Comparison of ENCODE assay signal across 23 cellular contexts in genomic region chr10:992523-993340, GRCh38. TPM values are rescaled to one million over a fixed set of nuclear protein-coding genes. Genes with fewer than 3 reads are reported as not detected.
DNase-seq lines count a peak whose midpoint lies in the region; ATAC-seq and TF ChIP-seq lines count a peak whose summit lies in the region.
"Had no signal": no experiment of that assay in that cellular context is flagged by ENCODE, and none has a peak within 500 bp of the region (broad histone marks: within the 10 kb centered on the region; RNA-seq: fewer than 3 reads in every experiment).

No MANE protein-coding gene starts in this region.

- H3F3A ChIP-seq in GM23248 (ENCODE audit: insufficient read depth), result peaks cover 8% of the 10 kb centered on the region; the same call in 1 of the 2 replicates

- H4K20me1 ChIP-seq in GM23248 (ENCODE audit: insufficient read depth), result peaks cover 14% of the 10 kb centered on the region

- no peaks in the 10 kb centered on the region for H3K27me3 ChIP-seq in GM23248 (replicated peaks; ENCODE audit: insufficient read depth)
- H3K27me3 ChIP-seq in trophoblast cell (ENCODE audit: insufficient read depth, low read length), result no peaks in the 10 kb centered on the region
- H3K27me3 ChIP-seq: foreskin keratinocyte, Peyer's patch, tibial nerve had no signal

- H3K9me3 Mint-ChIP-seq in activated CD8-positive, alpha-beta T cell treated with anti-CD3 and anti-CD28 coated beads for 36 hours, result no peaks in the 10 kb centered on the region
- no peaks in the 10 kb centered on the region for H3K9me3 Mint-ChIP-seq in activated CD8-positive, alpha-beta T cell treated with anti-CD3 and anti-CD28 coated beads, Interleukin-2, amount 10 ng/mL, durations not matched to agents 7 days and 5 days (ENCODE audit: insufficient read depth)
- H3K9me3 Mint-ChIP-seq: activated naive CD4-positive, alpha-beta T cell treated with anti-CD3 and anti-CD28 coated beads, Interleukin-2, amount 10 ng/mL, durations not matched to agents 7 days and 5 days had no signal

- no peak overlapping the region for H4K91ac ChIP-seq in trophoblast cell (ENCODE audit: low read depth, low read length)

- intact Hi-C loops in activated CD8-positive, alpha-beta T cell treated with anti-CD3 and anti-CD28 coated beads for 36 hours (cut with micrococcal nuclease), result no loop called here

- no peak overlapping the region for H4K8ac ChIP-seq in trophoblast cell (ENCODE audit: low read depth, low read length)

- H3K79me2 ChIP-seq in GM23248 (ENCODE audit: insufficient read depth), result peaks cover 95% of the 10 kb centered on the region
- peaks cover 18% of the 10 kb centered on the region for H3K79me2 ChIP-seq in trophoblast cell (ENCODE audit: control insufficient read depth, insufficient read depth, low read length, poor library complexity)

- no peak overlapping the region for H2AK5ac ChIP-seq in trophoblast cell (ENCODE audit: low read length)

- no peaks in the 10 kb centered on the region for H3K9me3 ChIP-seq in GM23248 (ENCODE audit: low read depth)
- H3K9me3 ChIP-seq in trophoblast cell (ENCODE audit: insufficient read depth, low read depth, low read length), result no peaks in the 10 kb centered on the region
- H3K9me3 ChIP-seq: Peyer's patch, tibial nerve had no signal

- no peak for ATAC-seq in activated CD8-positive, alpha-beta T cell treated with anti-CD3 and anti-CD28 coated beads for 36 hours
- ATAC-seq in activated CD8-positive, alpha-beta T cell treated with anti-CD3 and anti-CD28 coated beads, Interleukin-2, amount 10 ng/mL, durations not matched to agents 7 days and 5 days, result no peak
- ATAC-seq: foreskin keratinocyte had no signal

- H3K27me3 Mint-ChIP-seq in activated CD8-positive, alpha-beta T cell treated with anti-CD3 and anti-CD28 coated beads for 36 hours, result no peaks in the 10 kb centered on the region
- H3K27me3 Mint-ChIP-seq in activated CD8-positive, alpha-beta T cell treated with anti-CD3 and anti-CD28 coated beads, Interleukin-2, amount 10 ng/mL, durations not matched to agents 7 days and 5 days (ENCODE audit: low read depth), result no peaks in the 10 kb centered on the region
- H3K27me3 Mint-ChIP-seq: activated naive CD4-positive, alpha-beta T cell treated with anti-CD3 and anti-CD28 coated beads, Interleukin-2, amount 10 ng/mL, durations not matched to agents 7 days and 5 days had no signal

- H3K9ac ChIP-seq in GM23248 (no peak overlapping the region), trophoblast cell (ENCODE audit: low read length) (no peak overlapping the region)

- H3K4ac ChIP-seq in trophoblast cell (ENCODE audit: low read depth, low read length), result peak overlapping the region; percentile 14

- in situ Hi-C loops in GM23248 (cut with MboI) (no loop called here), GM13977 (cut with MboI; ENCODE audit: low pct_unique_long_range_greater_than_20kb, low sequenced_read_pairs, unreplicated experiment) (no loop called here)

- H3K4me2 ChIP-seq in GM23248 (ENCODE audit: unreplicated experiment) (no peak overlapping the region), trophoblast cell (ENCODE audit: low read length) (no peak overlapping the region)

- peaks cover 26% of the 10 kb centered on the region for H3K4me1 Mint-ChIP-seq in activated CD8-positive, alpha-beta T cell treated with anti-CD3 and anti-CD28 coated beads for 36 hours (ENCODE audit: low read depth)
- H3K4me1 Mint-ChIP-seq in activated CD8-positive, alpha-beta T cell treated with anti-CD3 and anti-CD28 coated beads, Interleukin-2, amount 10 ng/mL, durations not matched to agents 7 days and 5 days (ENCODE audit: low read depth), result peaks cover 25% of the 10 kb centered on the region

- no peak overlapping the region for H4K12ac ChIP-seq in trophoblast cell (ENCODE audit: low read depth, low read length)

- 92 to 94% methylated on average over 5 of the region's 5 CpGs for WGBS in GM23248 (ENCODE audit: low coverage in 1 of 2, low lambda C conversion rate in 2 of 2, missing lambda C conversion rate in 2 of 2), 2 experiments
- 100% methylated on average over 2 of the region's 5 CpGs for WGBS in trophoblast cell (ENCODE audit: extremely low coverage, insufficient coverage, insufficient read length)

- peaks cover 77% of the 10 kb centered on the region for H3K36me3 Mint-ChIP-seq in activated CD8-positive, alpha-beta T cell treated with anti-CD3 and anti-CD28 coated beads for 36 hours (ENCODE audit: low read depth)
- peaks cover 75% of the 10 kb centered on the region for H3K36me3 Mint-ChIP-seq in activated CD8-positive, alpha-beta T cell treated with anti-CD3 and anti-CD28 coated beads, Interleukin-2, amount 10 ng/mL, durations not matched to agents 7 days and 5 days (ENCODE audit: low read depth)

- H3K18ac ChIP-seq in trophoblast cell (ENCODE audit: low read length), result no peak overlapping the region

- H3K14ac ChIP-seq in trophoblast cell (ENCODE audit: low read length), result no peak overlapping the region

- H3K4me3 ChIP-seq in GM23248 (no peak overlapping the region), trophoblast cell (ENCODE audit: low read depth, low read length) (no peak overlapping the region)
- H3K4me3 ChIP-seq: Peyer's patch, SK-N-MC, tibial nerve had no signal

- no peak overlapping the region for H2BK120ac ChIP-seq in trophoblast cell (ENCODE audit: insufficient read depth, low read length, poor library complexity)

- POLR2A ChIA-PET in activated CD8-positive, alpha-beta T cell treated with anti-CD3 and anti-CD28 coated beads for 36 hours (lab: Charles Lee), result interaction anchor here (0.8 to 3.5 kb wide), 7 partner anchors 11 to 98 kb away, joined by 3 to 18 read pairs (median 4); partner anchors contain the start of gene IDI1
- POLR2A ChIA-PET in activated CD8-positive, alpha-beta T cell treated with anti-CD3 and anti-CD28 coated beads, Interleukin-2, amount 10 ng/mL, durations not matched to agents 7 days and 5 days (lab: Charles Lee), result interaction anchor here (0.6 to 0.7 kb wide), 2 partner anchors 62 to 533 kb away, joined by 3 to 6 read pairs; no protein-coding TSS in a partner anchor

- H3K27ac Mint-ChIP-seq in activated CD8-positive, alpha-beta T cell treated with anti-CD3 and anti-CD28 coated beads for 36 hours, result peak overlapping the region; percentile 12
- H3K27ac Mint-ChIP-seq in activated CD8-positive, alpha-beta T cell treated with anti-CD3 and anti-CD28 coated beads, Interleukin-2, amount 10 ng/mL, durations not matched to agents 7 days and 5 days, result no peak overlapping the region
- H3K27ac Mint-ChIP-seq: activated naive CD4-positive, alpha-beta T cell treated with anti-CD3 and anti-CD28 coated beads, Interleukin-2, amount 10 ng/mL, durations not matched to agents 7 days and 5 days had no signal

- no peak overlapping the region for H2BK12ac ChIP-seq in trophoblast cell (ENCODE audit: low read length)

- CTCF ChIA-PET in activated CD8-positive, alpha-beta T cell treated with anti-CD3 and anti-CD28 coated beads for 36 hours (lab: Charles Lee), result interaction anchor here (0.6 kb wide), 1 partner anchor 85 kb away, joined by 3 read pairs; no protein-coding TSS in a partner anchor
- CTCF ChIA-PET in activated CD8-positive, alpha-beta T cell treated with anti-CD3 and anti-CD28 coated beads, Interleukin-2, amount 10 ng/mL, durations not matched to agents 7 days and 5 days (lab: Charles Lee), result no interaction called here

- H3K27ac ChIP-seq in GM23248 (no peak overlapping the region), trophoblast cell (ENCODE audit: low read depth, low read length) (no peak overlapping the region)
- H3K27ac ChIP-seq: C4-2B, foreskin keratinocyte, Peyer's patch, SK-N-MC had no signal

- no peak overlapping the region for H3K23ac ChIP-seq in trophoblast cell (ENCODE audit: low read length)

- no peak overlapping the region for H2BK5ac ChIP-seq in trophoblast cell (ENCODE audit: low read depth, low read length, poor library complexity)

- 0 out of 2 replicates have a peak, but pooled peaks cover 12% of the 10 kb centered on the region for H3K4me1 ChIP-seq in GM23248 (ENCODE audit: insufficient read depth)
- peaks cover 6 to 7% of the 10 kb centered on the region in 2 experiments for H3K4me1 ChIP-seq in trophoblast cell (ENCODE audit: control insufficient read depth in 1 of 2, insufficient read depth in 2 of 2, low read length in 2 of 2)

- H3K79me1 ChIP-seq in trophoblast cell (ENCODE audit: low read length), result peaks cover 8% of the 10 kb centered on the region

- H2AFZ ChIP-seq in GM23248 (no peak overlapping the region), trophoblast cell (ENCODE audit: insufficient read depth, low read length, poor library complexity) (no peak overlapping the region)

- DNase-seq in activated CD8-positive, alpha-beta T cell treated with anti-CD3 and anti-CD28 coated beads for 36 hours, result no peak
- DNase-seq in activated CD8-positive, alpha-beta T cell treated with anti-CD3 and anti-CD28 coated beads, Interleukin-2, amount 10 ng/mL, durations not matched to agents 7 days and 5 days, result no peak
- peak; percentile 27 for DNase-seq in GM23248
- peak; percentile 88 for DNase-seq in amniotic epithelial cell (ENCODE audit: low read depth)
- DNase-seq in trophoblast cell, result no peak
- DNase-seq in DMS153 (lab: John Stamatoyannopoulos, UW), result no peak
- DNase-seq in pons (ENCODE audit: low spot score), result no peak
- no peak for DNase-seq in GM13977 (ENCODE audit: low spot score)
- DNase-seq: activated CD4-positive, alpha-beta T cell treated with anti-CD3 and anti-CD28 coated beads for 4 hours; activated CD8-positive, alpha-beta memory T cell treated with anti-CD3 and anti-CD28 coated beads, Interleukin-2, amount 50 U/mL, for 4 hours; activated naive CD4-positive, alpha-beta T cell treated with anti-CD3 and anti-CD28 coated beads, Interleukin-2, amount 10 ng/mL, durations not matched to agents 7 days and 5 days; cortex of kidney; foreskin keratinocyte; kidney glomerular epithelial cell; NCI-H146; T1000 had no signal

- H3K36me3 ChIP-seq in GM23248 (ENCODE audit: low read depth) (peaks cover 54% of the 10 kb centered on the region), trophoblast cell (ENCODE audit: control insufficient read depth in 1 of 2, insufficient read depth in 2 of 2, low read length in 2 of 2) (peaks cover 37 to 43% of the 10 kb centered on the region in 2 experiments)

- H3K4me3 Mint-ChIP-seq in activated CD8-positive, alpha-beta T cell treated with anti-CD3 and anti-CD28 coated beads for 36 hours, result no peak overlapping the region
- no peak overlapping the region for H3K4me3 Mint-ChIP-seq in activated CD8-positive, alpha-beta T cell treated with anti-CD3 and anti-CD28 coated beads, Interleukin-2, amount 10 ng/mL, durations not matched to agents 7 days and 5 days
- H3K4me3 Mint-ChIP-seq: activated naive CD4-positive, alpha-beta T cell treated with anti-CD3 and anti-CD28 coated beads, Interleukin-2, amount 10 ng/mL, durations not matched to agents 7 days and 5 days had no signal

- no peak for TF ChIP-seq CTCF in activated CD8-positive, alpha-beta T cell treated with anti-CD3 and anti-CD28 coated beads for 36 hours (IDR thresholded peaks at IDR 0.05)
- TF ChIP-seq CTCF in GM13977 (IDR thresholded peaks at IDR 0.05; ENCODE audit: extremely low read depth, insufficient read depth, missing control alignments), result no peak

- no peaks in the 10 kb centered on the region for H3K9me2 ChIP-seq in GM23248 (ENCODE audit: insufficient read depth)

RNA-seq across cellular contexts. Expression of gene GTPBP4, which starts 4.5 kb away (rescaled TPM):
- 100 to 1,000 TPM; 119 to 128 TPM for total RNA-seq in activated CD8-positive, alpha-beta T cell treated with anti-CD3 and anti-CD28 coated beads for 36 hours
- total RNA-seq in activated CD8-positive, alpha-beta T cell treated with anti-CD3 and anti-CD28 coated beads, Interleukin-2, amount 10 ng/mL, durations not matched to agents 7 days and 5 days, result 10 to 100 TPM; 66.0 to 67.1 TPM
- 32.1 and 34.3 TPM in 2 replicates for total RNA-seq in GM23248 (2014; rRNA removed; shearing (Covaris generic))
- 71.6 and 72.0 TPM in 2 replicates for polyA plus RNA-seq in GM23248 (2016; fragmentation: Nextera tagmentation; extraction: Ambion mirVana)
- polyA plus RNA-seq in trophoblast cell (2013), result 43.9 and 45.1 TPM in 2 replicates

RNA-seq across cellular contexts. Expression of gene IDI2, which starts 32.9 kb away (rescaled TPM):
- total RNA-seq in activated CD8-positive, alpha-beta T cell treated with anti-CD3 and anti-CD28 coated beads for 36 hours, result not detected
- total RNA-seq in activated CD8-positive, alpha-beta T cell treated with anti-CD3 and anti-CD28 coated beads, Interleukin-2, amount 10 ng/mL, durations not matched to agents 7 days and 5 days, result not detected
- not detected in 2 replicates for total RNA-seq in GM23248 (2014; rRNA removed; shearing (Covaris generic))
- not detected in 2 replicates for polyA plus RNA-seq in GM23248 (2016; fragmentation: Nextera tagmentation; extraction: Ambion mirVana)
- not detected in 2 replicates for polyA plus RNA-seq in trophoblast cell (2013)
- total RNA-seq: A172, foreskin keratinocyte, mesenteric fat pad, Peyer's patch, renal cortical epithelial cell had no signal
- polyA plus RNA-seq: foreskin keratinocyte had no signal

RNA-seq across cellular contexts. Expression of gene IDI1, which starts 56.2 kb away (rescaled TPM):
- 10 to 100 TPM; 67.7 to 69.5 TPM for total RNA-seq in activated CD8-positive, alpha-beta T cell treated with anti-CD3 and anti-CD28 coated beads for 36 hours
- 10 to 100 TPM; 64.7 to 65.3 TPM for total RNA-seq in activated CD8-positive, alpha-beta T cell treated with anti-CD3 and anti-CD28 coated beads, Interleukin-2, amount 10 ng/mL, durations not matched to agents 7 days and 5 days
- 33.7 and 41.9 TPM in 2 replicates for total RNA-seq in GM23248 (2014; rRNA removed; shearing (Covaris generic))
- 41.6 and 42.9 TPM in 2 replicates for polyA plus RNA-seq in GM23248 (2016; fragmentation: Nextera tagmentation; extraction: Ambion mirVana)
- 144 and 145 TPM in 2 replicates for polyA plus RNA-seq in trophoblast cell (2013)

Comparison
In these comparisons a context has a peak if more than half of its experiments do, and no peak if none do; other contexts are left out.
1. DNase-seq: peak in GM23248 (single experiment) and amniotic epithelial cell (single experiment); none in activated CD8-positive, alpha-beta T cell treated with anti-CD3 and anti-CD28 coated beads for 36 hours (single experiment), activated CD8-positive, alpha-beta T cell treated with anti-CD3 and anti-CD28 coated beads, Interleukin-2, amount 10 ng/mL, durations not matched to agents 7 days and 5 days (single experiment), trophoblast cell (0 of 2), DMS153 (single experiment), pons (single experiment) and GM13977 (single experiment).